Comparison of ENCODE assay signal across 25 cellular contexts in genomic region chr10:89153086-89153485, GRCh38. TPM values are rescaled to one million over a fixed set of nuclear protein-coding genes. Genes with fewer than 3 reads are reported as not detected.
"Had no signal": no experiment of that assay in that cellular context is flagged by ENCODE, and none has a peak within 500 bp of the region (broad histone marks: within the 10 kb centered on the region; RNA-seq: fewer than 3 reads in every experiment).

No MANE protein-coding gene starts in this region.

- H3K9ac ChIP-seq: parathyroid adenoma had no signal

- H3K27ac ChIP-seq: coronary artery, foreskin keratinocyte, left ventricle myocardium inferior, parathyroid adenoma, psoas muscle, sigmoid colon, thoracic aorta, transverse colon had no signal

- H3K4me1 ChIP-seq: foreskin keratinocyte, left ventricle myocardium inferior, parathyroid adenoma, psoas muscle, sigmoid colon, transverse colon had no signal

- H3K9me3 ChIP-seq: psoas muscle, sigmoid colon, transverse colon had no signal

- ATAC-seq: foreskin keratinocyte; left cardiac atrium; psoas muscle; stimulated activated naive B cell treated with anti-CD40 and anti-IgM and Interleukin-4, amounts not matched to agents 10 μg/mL and 1 μg/mL and 100 μg/mL, for 72 hours; stimulated activated naive CD8-positive, alpha-beta T cell treated with anti-CD3 and anti-CD28 coated beads, Interleukin-15, amount 100 ng/mL, for 72 hours had no signal

- H2AFZ ChIP-seq: parathyroid adenoma had no signal

- H3K79me2 ChIP-seq: parathyroid adenoma had no signal

- H3K27me3 ChIP-seq: foreskin keratinocyte, sigmoid colon, transverse colon had no signal

- H3K36me3 ChIP-seq: left ventricle myocardium inferior, sigmoid colon, thoracic aorta, transverse colon had no signal

- DNase-seq: effector CD4-positive, alpha-beta T cell; endodermal cell; immature natural killer cell; kidney; left cardiac atrium; left ventricle myocardium inferior; mesendoderm; naive B cell; nephron progenitor cell; psoas muscle; retina; sigmoid colon; stimulated activated CD4-positive, alpha-beta T cell treated with anti-CD3 and anti-CD28 coated beads, Interleukin-2, amount 100 ng/mL, for 24 hours; stimulated activated CD4-positive, alpha-beta T cell treated with anti-CD3 and anti-CD28 coated beads, Interleukin-4, amount 100 ng/mL, for 4 hours; stimulated activated naive B cell treated with anti-CD40 and anti-IgM and Interleukin-4, amounts not matched to agents 10 μg/mL and 1 μg/mL and 100 μg/mL, for 72 hours; stimulated activated naive CD8-positive, alpha-beta T cell treated with anti-CD3 and anti-CD28 coated beads, Interleukin-15, amount 100 ng/mL, for 72 hours; transverse colon had no signal

- H3K4me3 ChIP-seq: coronary artery, left ventricle myocardium inferior, lung, psoas muscle, sigmoid colon, skin epidermis, thoracic aorta, transverse colon had no signal

RNA-seq across cellular contexts. Expression of gene CH25H, which starts 54.0 kb away (rescaled TPM):
- total RNA-seq: chondrocyte, endodermal cell, endothelial cell of umbilical vein, foreskin keratinocyte had no signal
- polyA plus RNA-seq: foreskin keratinocyte had no signal
